Comparison of ENCODE assay signal across 1 cellular context in genomic region chr20:10434832-10435812, GRCh38.
TF ChIP-seq lines count a peak whose summit lies in the region.

TSS of gene SLX4IP (plus strand) at chr20:10435305. CDS start at chr20:10458205, 22,900 bp downstream.

TF ChIP-seq in liver, 16 proteins besides CTCF, POLR2A, EP300 and RAD21 (continued from another document):
- TF ChIP-seq REST (IDR thresholded peaks at IDR 0.05) (peak; percentile 77), NR2F2 (IDR thresholded peaks at IDR 0.05) (peak; percentile 56)
